19 cellular contexts compared by ENCODE assay signal in genomic region chr3:126110431-126111125, GRCh38. TPM values are rescaled to one million over a fixed set of nuclear protein-coding genes. Genes with fewer than 3 reads are reported as not detected.
DNase-seq lines count a peak whose midpoint lies in the region; ATAC-seq, FAIRE-seq and TF ChIP-seq lines count a peak whose summit lies in the region.
"Had no signal": no experiment of that assay in that cellular context is flagged by ENCODE, and none has a peak within 500 bp of the region (broad histone marks: within the 10 kb centered on the region; RNA-seq: fewer than 3 reads in every experiment).

No MANE protein-coding gene starts in this region.

- H3K4me3 ChIP-seq in H1 (ENCODE audit: extremely low read depth in 1 of 4, insufficient read depth in 2 of 4, low read depth in 3 of 4, low read length in 4 of 4) (no peak overlapping the region), neuronal stem cell (ENCODE audit: low read length in 2 of 2) (no peak overlapping the region), testis (no peak overlapping the region)
- H3K4me3 ChIP-seq: GM23248, K562, PC-9 had no signal

- H2BK120ac ChIP-seq in H1 (replicated peaks; ENCODE audit: low read depth, low read length) (no peak overlapping the region), neuronal stem cell (ENCODE audit: low read depth, low read length) (no peak overlapping the region)

- H2BK5ac ChIP-seq in H1 (ENCODE audit: low read depth, low read length) (no peak overlapping the region), neuronal stem cell (ENCODE audit: low read length) (no peak overlapping the region)

- 92% methylated on average over 12 of the region's 12 CpGs; no CpG with 5 or more reads in 1 of the 2 experiments for WGBS in H1 (ENCODE audit: extremely low coverage in 1 of 2, insufficient coverage in 1 of 2, insufficient read length in 1 of 2, insufficient replicate concordance in 2 of 2, low coverage in 1 of 2, low lambda C conversion rate in 2 of 2, missing lambda C conversion rate in 1 of 2), 2 experiments
- WGBS in neuronal stem cell (ENCODE audit: extremely low coverage in 2 of 2, insufficient read length in 2 of 2, insufficient replicate concordance in 1 of 2), 2 donors, result no CpG with 5 or more reads among the region's 12 CpGs
- whole genome bisulfite sequencing in testis, 2 donors, result 90 to 96% methylated on average over 11 to 12 of the region's 12 CpGs

- H4K8ac ChIP-seq in H1 (ENCODE audit: extremely low read depth, insufficient read depth, low read length) (no peak overlapping the region), neuronal stem cell (ENCODE audit: low read depth, low read length) (no peak overlapping the region)

- no peak overlapping the region for H2AK5ac ChIP-seq in H1 (ENCODE audit: low read depth, low read length)
- peak overlapping the region; percentile 62 for H2AK5ac ChIP-seq in neuronal stem cell (ENCODE audit: low read depth, low read length)

- CTCF ChIA-PET in H1 (lab: Charles Lee; ENCODE audit: partially characterized antibody), result interaction anchor here (1.1 to 7.3 kb wide), 5 partner anchors 8 to 49 kb away, joined by 4 to 52 read pairs (median 8); no protein-coding TSS in a partner anchor

- intact Hi-C loops in testis (cut with DNase I; ENCODE audit: low total_unique reads), result no loop called here

- no peak overlapping the region for H2BK12ac ChIP-seq in H1 (ENCODE audit: low read depth, low read length)
- no peak overlapping the region for H2BK12ac ChIP-seq in neuronal stem cell (ENCODE audit: low read length)

- H3K56ac ChIP-seq in H1 (replicated peaks; ENCODE audit: insufficient read length, low read depth, low read length), result no peak overlapping the region

- H3K9ac ChIP-seq in H1 (replicated peaks in 1 of 4; ENCODE audit: extremely low read depth in 1 of 4, low read depth in 3 of 4, low read length in 3 of 4), result no peak overlapping the region
- no peak overlapping the region for H3K9ac ChIP-seq in neuronal stem cell (ENCODE audit: low read depth, low read length, poor library complexity)
- H3K9ac ChIP-seq: GM23248 had no signal

- H4K91ac ChIP-seq in H1 (replicated peaks; ENCODE audit: insufficient read length, low read length) (peak overlapping the region; percentile 64), neuronal stem cell (ENCODE audit: low read depth, low read length, poor library complexity) (no peak overlapping the region)

- no peaks in the 10 kb centered on the region for H3K4me1 ChIP-seq in H1 (replicated peaks in 1 of 4; ENCODE audit: control insufficient read depth in 3 of 4, insufficient read depth in 4 of 4, low read length in 3 of 4)
- H3K4me1 ChIP-seq in neuronal stem cell (ENCODE audit: control insufficient read depth in 2 of 2, insufficient read depth in 1 of 2, low read depth in 1 of 2, low read length in 2 of 2), result peaks cover 13 to 15% of the 10 kb centered on the region in 2 donors
- no peaks in the 10 kb centered on the region for H3K4me1 ChIP-seq in testis
- H3K4me1 ChIP-seq: BE2C had no signal

- no peak overlapping the region for H2BK20ac ChIP-seq in H1 (ENCODE audit: low read length)

- TF ChIP-seq POLR2A in H1 (IDR thresholded peaks at IDR 0.05; ENCODE audit: control extremely low read depth in 1 of 2, low read depth in 2 of 2, low read length in 2 of 2) (no peak), testis (IDR thresholded peaks at IDR 0.05) (no peak)

- TF ChIP-seq CTCF in H1 (IDR thresholded peaks at IDR 0.05; ENCODE audit: control extremely low read depth in 1 of 3, insufficient read depth in 1 of 3, low read depth in 1 of 3, low read length in 3 of 3) (no peak), testis (IDR thresholded peaks at IDR 0.05) (no peak)

- H3K27ac ChIP-seq in H1 (ENCODE audit: low read depth, low read length) (no peak overlapping the region), neuronal stem cell (replicated peaks; ENCODE audit: low read length) (no peak overlapping the region), testis (no peak overlapping the region)
- H3K27ac ChIP-seq: 22Rv1, GM23248, PC-9 had no signal

- no peaks in the 10 kb centered on the region for H3K23me2 ChIP-seq in H1 (ENCODE audit: low read depth, low read length)

- no peak for TF ChIP-seq RAD21 in H1 (IDR thresholded peaks at IDR 0.05 in 1 of 2, conservative IDR thresholded peaks at IDR 0.05 in 1 of 2; ENCODE audit: low read depth in 2 of 2, low read length in 2 of 2)

- H3K14ac ChIP-seq in H1 (ENCODE audit: insufficient read length), result no peak overlapping the region
- H3K14ac ChIP-seq in neuronal stem cell (ENCODE audit: low read length), result no peak overlapping the region

- no peak overlapping the region for H4K5ac ChIP-seq in H1 (ENCODE audit: insufficient read length, low read depth, low read length)

- H3K27me3 ChIP-seq in H1 (replicated peaks in 1 of 4; ENCODE audit: control insufficient read depth in 3 of 4, extremely low read depth in 1 of 4, insufficient read depth in 3 of 4, low read length in 3 of 4) (0 out of 7 replicates have a peak, but pooled peaks cover 0 to 2% (median 0%) of the 10 kb centered on the region in 4 experiments), neuronal stem cell (ENCODE audit: control insufficient read depth in 3 of 3, insufficient read depth in 3 of 3, low read depth in 1 of 3, low read length in 3 of 3) (peaks cover 0 to 24% (median 0%) of the 10 kb centered on the region in 3 experiments), testis (no peaks in the 10 kb centered on the region)
- H3K27me3 ChIP-seq: BE2C had no signal

- H2AFZ ChIP-seq in H1 (ENCODE audit: low read length), result no peak overlapping the region
- no peak overlapping the region for H2AFZ ChIP-seq in neuronal stem cell (ENCODE audit: low read length)
- H2AFZ ChIP-seq: GM23248, PC-9 had no signal

- H3K4ac ChIP-seq in H1 (replicated peaks; ENCODE audit: insufficient read length, low read depth, low read length) (no peak overlapping the region), neuronal stem cell (ENCODE audit: low read length) (no peak overlapping the region)

- H3K79me1 ChIP-seq in H1 (ENCODE audit: low read depth, low read length) (no peaks in the 10 kb centered on the region), neuronal stem cell (ENCODE audit: low read depth, low read length) (no peaks in the 10 kb centered on the region)

- H2BK15ac ChIP-seq in H1 (ENCODE audit: low read length) (no peak overlapping the region), neuronal stem cell (ENCODE audit: low read length) (no peak overlapping the region)

- H3K18ac ChIP-seq in H1 (ENCODE audit: extremely low read depth, low read length), result no peak overlapping the region
- H3K18ac ChIP-seq in neuronal stem cell (ENCODE audit: low read length), result peak overlapping the region; percentile 38

- no peak overlapping the region for H3K23ac ChIP-seq in H1 (ENCODE audit: insufficient read length)
- no peak overlapping the region for H3K23ac ChIP-seq in neuronal stem cell (ENCODE audit: low read depth, low read length, poor library complexity)

- no peaks in the 10 kb centered on the region for H3K79me2 ChIP-seq in H1 (ENCODE audit: control insufficient read depth in 1 of 2, insufficient read depth in 2 of 2, low read length in 2 of 2)

- no peaks in the 10 kb centered on the region for H4K20me1 ChIP-seq in H1 (replicated peaks in 1 of 2; ENCODE audit: control insufficient read depth in 1 of 2, insufficient read depth in 2 of 2, low read length in 2 of 2)

- FAIRE-seq in H1 (lab: Jason Lieb, UNC), result no peak
- FAIRE-seq: G401.6, K562 had no signal

- H3K4me2 ChIP-seq in H1 (ENCODE audit: insufficient read depth in 1 of 2, low read depth in 2 of 2, low read length in 2 of 2), result no peak overlapping the region
- H3K4me2 ChIP-seq in neuronal stem cell (ENCODE audit: insufficient read depth, low read length, poor library complexity, severe bottlenecking), result no peak overlapping the region
- H3K4me2 ChIP-seq: PC-9 had no signal

- H3K9me3 ChIP-seq in H1 (ENCODE audit: insufficient read depth in 2 of 2, low read depth in 1 of 2, low read length in 1 of 2) (no peaks in the 10 kb centered on the region), neuronal stem cell (replicated peaks in 1 of 2; ENCODE audit: control insufficient read depth in 2 of 2, insufficient read depth in 1 of 2, low read depth in 1 of 2, low read length in 2 of 2) (no peaks in the 10 kb centered on the region), testis (no peaks in the 10 kb centered on the region)
- H3K9me3 ChIP-seq: BE2C had no signal

- H3K36me3 ChIP-seq in H1 (ENCODE audit: control insufficient read depth in 2 of 4, insufficient read depth in 4 of 4, low read length in 3 of 4) (no peaks in the 10 kb centered on the region), neuronal stem cell (replicated peaks in 1 of 2; ENCODE audit: control insufficient read depth in 2 of 2, insufficient read depth in 2 of 2, low read length in 2 of 2) (no peaks in the 10 kb centered on the region), testis (ENCODE audit: low read depth, missing control alignments) (no peaks in the 10 kb centered on the region)
- H3K36me3 ChIP-seq: BE2C had no signal

- peak; percentile 26 for DNase-seq in activated CD8-positive, alpha-beta memory T cell treated with anti-CD3 and anti-CD28 coated beads for 24 hours
- DNase-seq in activated CD8-positive, alpha-beta memory T cell treated with anti-CD3 and anti-CD28 coated beads, Interleukin-2, amount 50 U/mL, for 4 hours, result no peak
- peak in 1 of 2 experiments; percentile 24 for DNase-seq in H1 (ENCODE audit: low read depth in 1 of 2, low spot score in 2 of 2)
- no peak for DNase-seq in neuronal stem cell (ENCODE audit: low spot score)
- peak; percentile 5 for DNase-seq in testis
- no peak for DNase-seq in NCI-H1417 treated with DMSO at 0.1 percent for 48 hours (lab: John Stamatoyannopoulos, UW)
- DNase-seq in midbrain (lab: John Stamatoyannopoulos, UW), result no peak
- DNase-seq: BE2C; CD4-positive, alpha-beta T cell; DMS79 treated with DMSO at 0.1 percent for 48 hours; GM23248; NCI-H1436 treated with DMSO at 0.1 percent for 48 hours; NCI-H2029 treated with DMSO at 0.1 percent for 48 hours; NCI-H510A treated with DMSO at 0.1 percent for 48 hours; PC-9 had no signal

- POLR2A ChIA-PET in H1 (lab: Charles Lee; ENCODE audit: partially characterized antibody), result interaction anchor here (0.9 kb wide), 1 partner anchor 14 kb away, joined by 3 read pairs; no protein-coding TSS in a partner anchor

- ATAC-seq in GM18868 (IDR thresholded peaks at IDR 0.05; ENCODE audit: unreplicated experiment), result no peak
- ATAC-seq: K562 had no signal

- no peak for TF ChIP-seq EP300 in H1 (IDR thresholded peaks at IDR 0.05; ENCODE audit: borderline replicate concordance in 1 of 2, low read depth in 2 of 2, low read length in 2 of 2)

RNA-seq across cellular contexts. Expression of gene SLC41A3, which starts 26.7 kb away (rescaled TPM):
- total RNA-seq in H1 (2021; fragmentation: NEBNext Ultra II Directional; extraction: Animal tissue kit (Norgen Biotek cat#: 25700)), result 22.7 and 30.2 TPM in 2 replicates
- polyA plus RNA-seq in H1 (2011; rRNA removed) (56.4 and 70.1 TPM in 2 replicates), testis (ENCODE audit: insufficient read depth, low read depth, low replicate concordance) (161 TPM)
- polyA plus RNA-seq in H1 (2011; cell fraction: cytosol; rRNA removed), result 57.6 TPM
- 94.1 TPM for polyA plus RNA-seq in H1 (2011; cell fraction: nucleus; rRNA removed)
- polyA plus RNA-seq in H1 (2012, experiment 1 of 2), result 22.8 to 34.2 TPM (median 32.2 TPM) in 4 replicates
- polyA plus RNA-seq in H1 (2012, experiment 2 of 2), result 36.8 TPM
- 38.6 TPM for polyA plus RNA-seq in H1 (2013, experiment 1 of 2)
- 42.0 TPM for polyA plus RNA-seq in H1 (2013, experiment 2 of 2)
- 48.7 and 58.0 TPM in 2 replicates for polyA minus RNA-seq in H1 (2011; rRNA and poly(A)+ RNA removed)
- 28.3 TPM for polyA minus RNA-seq in H1 (2011; cell fraction: cytosol; rRNA and poly(A)+ RNA removed)
- polyA minus RNA-seq in H1 (2011; cell fraction: nucleus; rRNA and poly(A)+ RNA removed), result 44.6 TPM
- polyA plus RNA-seq in neuronal stem cell (2013, experiment 1 of 2), result 46.4 TPM
- 47.5 TPM for polyA plus RNA-seq in neuronal stem cell (2013, experiment 2 of 2)
- 100 to 1,000 TPM; 160 to 220 TPM for total RNA-seq in testis

Comparison
In these comparisons a context has a peak if more than half of its experiments do, and no peak if none do; other contexts are left out.
1. DNase-seq: peak in activated CD8-positive, alpha-beta memory T cell treated with anti-CD3 and anti-CD28 coated beads for 24 hours (single experiment) and testis (single experiment); none in activated CD8-positive, alpha-beta memory T cell treated with anti-CD3 and anti-CD28 coated beads, Interleukin-2, amount 50 U/mL, for 4 hours (single experiment), neuronal stem cell (single experiment), NCI-H1417 treated with DMSO at 0.1 percent for 48 hours (single experiment) and midbrain (single experiment).